ENCODE assay signal across 10 cellular contexts in the genomic region with DNA sequence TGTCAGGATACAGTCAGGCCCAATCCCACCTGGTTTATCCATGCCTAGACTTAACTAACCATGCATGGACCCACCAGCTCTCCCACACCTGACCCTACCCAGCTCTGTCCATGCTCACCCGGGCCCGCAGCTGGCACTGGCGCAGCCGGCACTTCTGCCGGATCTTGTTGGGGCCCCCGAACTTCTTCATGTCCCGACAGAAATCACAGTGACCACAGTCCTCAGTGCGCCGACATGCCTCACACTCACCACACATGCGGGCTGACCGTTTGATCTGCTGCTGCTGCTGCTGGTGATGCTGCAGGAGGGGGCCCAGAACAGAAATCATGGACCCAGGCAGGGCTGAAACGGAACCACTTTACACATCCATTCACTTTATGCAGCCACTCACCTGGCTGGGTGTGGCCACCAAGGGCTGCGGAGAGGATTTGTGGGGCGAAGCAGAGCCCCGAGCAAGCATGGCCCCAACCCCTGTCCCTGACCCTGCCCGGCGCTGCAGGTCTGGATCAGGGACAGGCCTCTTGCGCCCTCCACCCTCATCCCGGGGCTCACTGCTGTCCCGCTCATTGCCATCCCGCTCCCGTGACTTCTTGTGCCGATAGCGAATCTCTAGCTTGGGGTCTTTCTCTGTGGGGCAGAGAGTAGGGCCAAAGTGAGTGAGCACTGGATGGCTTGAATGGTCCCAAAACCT. TPM values are rescaled to one million over a fixed set of nuclear protein-coding genes. Genes with fewer than 3 reads are reported as not detected.
DNase-seq lines count a peak whose midpoint lies in the region; ATAC-seq, FAIRE-seq and TF ChIP-seq lines count a peak whose summit lies in the region.
"Had no signal": no experiment of that assay in that cellular context is flagged by ENCODE, and none has a peak within 500 bp of the region (broad histone marks: within the 10 kb centered on the region; RNA-seq: fewer than 3 reads in every experiment).

No MANE protein-coding gene starts in this region.

- H3K9ac ChIP-seq in HUES64 (ENCODE audit: low read depth, low read length) (no peak overlapping the region), astrocyte (ENCODE audit: low read length) (no peak overlapping the region)

- no peaks in the 10 kb centered on the region for H3K27me3 Mint-ChIP-seq in CD4-positive, alpha-beta memory T cell
- no peaks in the 10 kb centered on the region for H3K27me3 Mint-ChIP-seq in astrocyte (ENCODE audit: low read depth, unreplicated experiment)
- no peaks in the 10 kb centered on the region for H3K27me3 Mint-ChIP-seq in natural killer cell treated with Interleukin-12 subunit alpha and Interleukin-12 subunit beta and Interleukin-15 and Interleukin-18, amount 100 ng/mL, for 72 hours

- H3K4me3 ChIP-seq in CD4-positive, alpha-beta memory T cell (ENCODE audit: low read length in 2 of 2): no peak overlapping the region
- H3K4me3 ChIP-seq in HUES64 (ENCODE audit: low read length): 0 out of 2 replicates have a peak overlapping the region, but pooled peaks have one; percentile 82
- H3K4me3 ChIP-seq in astrocyte (ENCODE audit: insufficient read depth, low read depth, low read length): no peak overlapping the region
- H3K4me3 ChIP-seq in tibial nerve: no peak overlapping the region

- no peak for TF ChIP-seq CTCF in astrocyte (IDR thresholded peaks at IDR 0.05; ENCODE audit: insufficient read depth, low read depth, low read length)
- no peak for TF ChIP-seq CTCF in tibial nerve (IDR thresholded peaks at IDR 0.05)
- no peak for TF ChIP-seq CTCF in GM20000 (IDR thresholded peaks at IDR 0.05; ENCODE audit: extremely low read depth, missing control alignments)

- peak overlapping the region; percentile 99 for H3K4me2 ChIP-seq in astrocyte (ENCODE audit: low read length)

- peaks cover 26 to 57% (median 40%) of the 10 kb centered on the region in 4 donors for H3K4me1 Mint-ChIP-seq in CD4-positive, alpha-beta memory T cell
- H3K4me1 Mint-ChIP-seq in astrocyte (ENCODE audit: low read depth, unreplicated experiment): peaks cover 5% of the 10 kb centered on the region
- peaks cover 31 to 54% of the 10 kb centered on the region in 2 donors for H3K4me1 Mint-ChIP-seq in natural killer cell treated with Interleukin-12 subunit alpha and Interleukin-12 subunit beta and Interleukin-15 and Interleukin-18, amount 100 ng/mL, for 72 hours (ENCODE audit: low read depth in 2 of 2)

- DNase-seq in CD4-positive, alpha-beta memory T cell: no peak
- DNase-seq in astrocyte (ENCODE audit: low read depth) (no peak), SKM-1 treated with dmso at 0.1 percent for 144 hours (lab: John Stamatoyannopoulos, UW; ENCODE audit: unreplicated experiment) (no peak), RPMI8226 (no peak), tibial nerve (ENCODE audit: low spot score in 2 of 2) (no peak), GM20000 (ENCODE audit: low spot score) (no peak)
- DNase-seq in natural killer cell treated with Interleukin-12 subunit alpha and Interleukin-12 subunit beta and Interleukin-15 and Interleukin-18, amount 100 ng/mL, for 72 hours (ENCODE audit: low spot score): no peak
- DNase-seq: retina had no signal

- H3K36me3 Mint-ChIP-seq in CD4-positive, alpha-beta memory T cell: peaks cover 30 to 66% of the 10 kb centered on the region in 2 donors
- peaks cover 20% of the 10 kb centered on the region for H3K36me3 Mint-ChIP-seq in astrocyte (ENCODE audit: low read depth, unreplicated experiment)
- peaks cover 29% of the 10 kb centered on the region for H3K36me3 Mint-ChIP-seq in natural killer cell treated with Interleukin-12 subunit alpha and Interleukin-12 subunit beta and Interleukin-15 and Interleukin-18, amount 100 ng/mL, for 72 hours

- peaks cover 22% of the 10 kb centered on the region for H3K36me3 ChIP-seq in CD4-positive, alpha-beta memory T cell (ENCODE audit: insufficient read depth, low read length)
- H3K36me3 ChIP-seq in HUES64 (ENCODE audit: insufficient read depth, low read length): peaks cover 38% of the 10 kb centered on the region
- H3K36me3 ChIP-seq in astrocyte (ENCODE audit: insufficient read depth, low read length): peaks cover 4% of the 10 kb centered on the region
- peaks cover 0 to 42% (median 0%) of the 10 kb centered on the region in 3 donors for H3K36me3 ChIP-seq in tibial nerve

- CTCF ChIA-PET in CD4-positive, alpha-beta memory T cell (lab: Charles Lee; ENCODE audit: partially characterized antibody): no interaction called here

- no peaks in the 10 kb centered on the region for H4K20me1 ChIP-seq in astrocyte (ENCODE audit: insufficient read depth, low read length)

- peaks cover 29% of the 10 kb centered on the region for H3K79me2 ChIP-seq in astrocyte (ENCODE audit: insufficient read depth, low read length)

- H3K4me1 ChIP-seq in CD4-positive, alpha-beta memory T cell (ENCODE audit: insufficient read depth, low read length): peaks cover 23% of the 10 kb centered on the region
- H3K4me1 ChIP-seq in HUES64 (ENCODE audit: insufficient read depth, low read length) (no peaks in the 10 kb centered on the region), astrocyte (ENCODE audit: insufficient read depth, low read length) (peaks cover 20% of the 10 kb centered on the region), tibial nerve (peaks cover 0 to 28% (median 5%) of the 10 kb centered on the region in 4 donors)

- no peak for TF ChIP-seq POLR2A in tibial nerve (IDR thresholded peaks at IDR 0.05)

- H3K27me3 ChIP-seq in CD4-positive, alpha-beta memory T cell (ENCODE audit: insufficient read depth, low read length): no peaks in the 10 kb centered on the region
- no peaks in the 10 kb centered on the region for H3K27me3 ChIP-seq in HUES64 (ENCODE audit: insufficient read depth, low read length)
- H3K27me3 ChIP-seq in astrocyte (ENCODE audit: insufficient read depth, low read length): no peaks in the 10 kb centered on the region
- no peaks in the 10 kb centered on the region for H3K27me3 ChIP-seq in tibial nerve
- H3K27me3 ChIP-seq: left lung had no signal

- H2AFZ ChIP-seq in astrocyte (ENCODE audit: low read depth, low read length): no peak overlapping the region

- H3K9me3 Mint-ChIP-seq in CD4-positive, alpha-beta memory T cell: peaks cover 0 to 2% (median 0%) of the 10 kb centered on the region in 8 donors
- no peaks in the 10 kb centered on the region for H3K9me3 Mint-ChIP-seq in astrocyte (ENCODE audit: unreplicated experiment)
- H3K9me3 Mint-ChIP-seq in natural killer cell treated with Interleukin-12 subunit alpha and Interleukin-12 subunit beta and Interleukin-15 and Interleukin-18, amount 100 ng/mL, for 72 hours: no peaks in the 10 kb centered on the region

- no peaks in the 10 kb centered on the region for H3K9me3 ChIP-seq in CD4-positive, alpha-beta memory T cell (ENCODE audit: control insufficient read depth in 1 of 2, low read length in 2 of 2)
- H3K9me3 ChIP-seq in HUES64 (ENCODE audit: insufficient read depth, low read depth, low read length) (no peaks in the 10 kb centered on the region), astrocyte (ENCODE audit: insufficient read depth, low read depth, low read length) (no peaks in the 10 kb centered on the region), tibial nerve (no peaks in the 10 kb centered on the region)
- H3K9me3 ChIP-seq: left lung had no signal

- no peak overlapping the region for H3K27ac ChIP-seq in CD4-positive, alpha-beta memory T cell (ENCODE audit: low read depth, low read length)
- H3K27ac ChIP-seq in HUES64 (ENCODE audit: low read depth, low read length) (no peak overlapping the region), astrocyte (ENCODE audit: low read depth, low read length) (no peak overlapping the region), tibial nerve (no peak overlapping the region)
- H3K27ac ChIP-seq: left lung had no signal

- H3K4me3 Mint-ChIP-seq in CD4-positive, alpha-beta memory T cell: peak overlapping the region; percentile 45 to 100 (median 99)
- H3K4me3 Mint-ChIP-seq in astrocyte (ENCODE audit: unreplicated experiment): peak overlapping the region; percentile 99
- H3K4me3 Mint-ChIP-seq in natural killer cell treated with Interleukin-12 subunit alpha and Interleukin-12 subunit beta and Interleukin-15 and Interleukin-18, amount 100 ng/mL, for 72 hours: peak overlapping the region; percentile 97

- H3K27ac Mint-ChIP-seq in CD4-positive, alpha-beta memory T cell: peak overlapping the region in 5 of 7 donors; percentile 59 to 100 (median 91)
- H3K27ac Mint-ChIP-seq in astrocyte (ENCODE audit: unreplicated experiment): no peak overlapping the region
- H3K27ac Mint-ChIP-seq in natural killer cell treated with Interleukin-12 subunit alpha and Interleukin-12 subunit beta and Interleukin-15 and Interleukin-18, amount 100 ng/mL, for 72 hours: peak overlapping the region; percentile 90 to 91

- no peak for FAIRE-seq in astrocyte (lab: Jason Lieb, UNC)

- TF ChIP-seq EP300 in tibial nerve (IDR thresholded peaks at IDR 0.05): no peak

- WGBS in HUES64: 96% methylated on average over 24 of the region's 24 CpGs
- 93 to 97% methylated on average over 23 to 24 of the region's 24 CpGs for WGBS in tibial nerve, 2 donors

- POLR2A ChIA-PET in CD4-positive, alpha-beta memory T cell (lab: Charles Lee; ENCODE audit: partially characterized antibody): interaction anchor here (1.4 kb wide), 1 partner anchor 22 kb away, joined by 4 read pairs; no protein-coding TSS in a partner anchor

- ATAC-seq in natural killer cell treated with Interleukin-12 subunit alpha and Interleukin-12 subunit beta and Interleukin-15 and Interleukin-18, amount 100 ng/mL, for 72 hours: no peak
- ATAC-seq: left lung had no signal

- intact Hi-C loops in CD4-positive, alpha-beta memory T cell (cut with micrococcal nuclease): loop anchor here (5.0 to 10.0 kb wide), 4 partner anchors 473 to 1748 kb away; a partner anchor contains a TSS

RNA-seq across cellular contexts. Expression of a gene that starts 1.7 kb away (rescaled TPM):
- 100 to 1,000 TPM; 165 to 191 TPM for total RNA-seq in CD4-positive, alpha-beta memory T cell
- polyA plus RNA-seq in CD4-positive, alpha-beta memory T cell: 10 to 100 TPM; 38.1 to 80.8 TPM
- 58.0 TPM for polyA plus RNA-seq in HUES64 (2013, experiment 1 of 2)
- polyA plus RNA-seq in HUES64 (2013, experiment 2 of 2): 49.4 TPM
- total RNA-seq in astrocyte (46.3 and 50.6 TPM in 2 replicates), tibial nerve (100 to 1,000 TPM in 1 of 4 donors, 10 to 100 TPM in 3; 73.9 to 131 (median 81.6) TPM)
- total RNA-seq in natural killer cell treated with Interleukin-12 subunit alpha and Interleukin-12 subunit beta and Interleukin-15 and Interleukin-18, amount 100 ng/mL, for 72 hours: 100 to 1,000 TPM; 108 to 162 TPM

RNA-seq across cellular contexts. Expression of a gene that starts 4.5 kb away (rescaled TPM):
- 100 to 1,000 TPM; 135 to 144 TPM for total RNA-seq in CD4-positive, alpha-beta memory T cell
- 10 to 100 TPM; 24.5 to 39.2 TPM for polyA plus RNA-seq in CD4-positive, alpha-beta memory T cell
- polyA plus RNA-seq in HUES64 (2013, experiment 1 of 2): 27.5 TPM
- 28.0 TPM for polyA plus RNA-seq in HUES64 (2013, experiment 2 of 2)
- total RNA-seq in astrocyte: 62.8 and 74.4 TPM in 2 replicates
- 100 to 1,000 TPM; 101 to 129 TPM for total RNA-seq in natural killer cell treated with Interleukin-12 subunit alpha and Interleukin-12 subunit beta and Interleukin-15 and Interleukin-18, amount 100 ng/mL, for 72 hours
- 100 to 1,000 TPM in 1 of 4 donors, 10 to 100 TPM in 3; 69.3 to 103 (median 85.7) TPM for total RNA-seq in tibial nerve

RNA-seq across cellular contexts. Expression of a gene that starts 19.5 kb away (rescaled TPM):
- 1 to 10 TPM; 1.4 to 1.6 TPM for total RNA-seq in CD4-positive, alpha-beta memory T cell
- polyA plus RNA-seq in CD4-positive, alpha-beta memory T cell: under 1 TPM; 0.10 to 0.13 TPM
- 0.15 TPM for polyA plus RNA-seq in HUES64 (2013, experiment 1 of 2)
- polyA plus RNA-seq in HUES64 (2013, experiment 2 of 2): 0.44 TPM
- 0.46 and 0.68 TPM in 2 replicates for total RNA-seq in astrocyte
- under 1 TPM; 0.31 to 0.92 TPM for total RNA-seq in natural killer cell treated with Interleukin-12 subunit alpha and Interleukin-12 subunit beta and Interleukin-15 and Interleukin-18, amount 100 ng/mL, for 72 hours
- total RNA-seq in tibial nerve: 1 to 10 TPM; 1.5 to 1.7 (median 1.6) TPM
